ENCODE assay signal across 10 cellular contexts in genomic region chr13:96650301-96650886, GRCh38.
A peak's percentile ranks its signal among the peaks of the same experiment; 100 is the strongest.
DNase-seq lines count a peak whose midpoint lies in the region; ATAC-seq and TF ChIP-seq lines count a peak whose summit lies in the region.
"Had no signal": no experiment of that assay in that cellular context is flagged by ENCODE, and none has a peak within 500 bp of the region (broad histone marks: within the 10 kb centered on the region; RNA-seq: fewer than 3 reads in every experiment).

No MANE protein-coding gene starts in this region.

- peak; percentile 95 for ATAC-seq in GM21723 (IDR thresholded peaks at IDR 0.05; ENCODE audit: unreplicated experiment)
- peak; percentile 93 for ATAC-seq in HG03469 (IDR thresholded peaks at IDR 0.05; ENCODE audit: unreplicated experiment)
- no peak for ATAC-seq in activated CD8-positive, alpha-beta T cell treated with anti-CD3 and anti-CD28 coated beads for 36 hours

- DNase-seq in EH (ENCODE audit: low read depth) (peak; percentile 56), epithelial cell of proximal tubule (ENCODE audit: low read depth) (peak; percentile 74), WERI-Rb-1 (no peak), cerebellar nuclear complex (lab: John Stamatoyannopoulos, UW) (no peak)
- no peak for DNase-seq in activated CD8-positive, alpha-beta T cell treated with anti-CD3 and anti-CD28 coated beads for 36 hours
- no peak for DNase-seq in stimulated activated CD4-positive, alpha-beta T cell treated with anti-CD3 and anti-CD28 coated beads, Interleukin-2, amount 100 ng/mL, for 48 hours
- DNase-seq: adrenal gland, NCI-H1930 had no signal

- H3K4me3 ChIP-seq in epithelial cell of proximal tubule (ENCODE audit: low read depth, low read length) (no peak overlapping the region), WERI-Rb-1 (ENCODE audit: low read depth, low read length) (no peak overlapping the region)
- H3K4me3 ChIP-seq: adrenal gland had no signal

- H3K27ac Mint-ChIP-seq in activated CD8-positive, alpha-beta T cell treated with anti-CD3 and anti-CD28 coated beads for 36 hours: no peak overlapping the region

- intact Hi-C loops in activated CD8-positive, alpha-beta T cell treated with anti-CD3 and anti-CD28 coated beads for 36 hours (cut with micrococcal nuclease): no loop called here

- H3K36me3 Mint-ChIP-seq in activated CD8-positive, alpha-beta T cell treated with anti-CD3 and anti-CD28 coated beads for 36 hours (ENCODE audit: low read depth): no peaks in the 10 kb centered on the region

- H3K4me1 Mint-ChIP-seq in activated CD8-positive, alpha-beta T cell treated with anti-CD3 and anti-CD28 coated beads for 36 hours (ENCODE audit: low read depth): no peaks in the 10 kb centered on the region

- CTCF ChIA-PET in activated CD8-positive, alpha-beta T cell treated with anti-CD3 and anti-CD28 coated beads for 36 hours (lab: Charles Lee): no interaction called here

- POLR2A ChIA-PET in activated CD8-positive, alpha-beta T cell treated with anti-CD3 and anti-CD28 coated beads for 36 hours (lab: Charles Lee): no interaction called here

- no peak overlapping the region for H3K4me3 Mint-ChIP-seq in activated CD8-positive, alpha-beta T cell treated with anti-CD3 and anti-CD28 coated beads for 36 hours

- TF ChIP-seq CTCF in epithelial cell of proximal tubule (conservative IDR thresholded peaks at IDR 0.05; ENCODE audit: low read depth, low read length) (no peak), WERI-Rb-1 (IDR thresholded peaks at IDR 0.05; ENCODE audit: low read depth, low read length) (no peak)
- TF ChIP-seq CTCF in activated CD8-positive, alpha-beta T cell treated with anti-CD3 and anti-CD28 coated beads for 36 hours (IDR thresholded peaks at IDR 0.05): no peak

- peaks cover 1% of the 10 kb centered on the region for H3K9me3 Mint-ChIP-seq in activated CD8-positive, alpha-beta T cell treated with anti-CD3 and anti-CD28 coated beads for 36 hours

- no peaks in the 10 kb centered on the region for H3K36me3 ChIP-seq in WERI-Rb-1
- H3K36me3 ChIP-seq: adrenal gland had no signal

- no peaks in the 10 kb centered on the region for H3K27me3 Mint-ChIP-seq in activated CD8-positive, alpha-beta T cell treated with anti-CD3 and anti-CD28 coated beads for 36 hours

- no peak overlapping the region for H3K27ac ChIP-seq in WERI-Rb-1
- H3K27ac ChIP-seq: adrenal gland had no signal

- H3K27me3 ChIP-seq in WERI-Rb-1 (ENCODE audit: insufficient read depth, low read depth, severe bottlenecking): peaks cover 60% of the 10 kb centered on the region
- H3K27me3 ChIP-seq: adrenal gland had no signal

- H3K9me3 ChIP-seq in WERI-Rb-1 (ENCODE audit: severe bottlenecking): peaks cover 7% of the 10 kb centered on the region
- H3K9me3 ChIP-seq: adrenal gland had no signal

Comparison
In these comparisons a context has a peak if more than half of its experiments do, and no peak if none do; other contexts are left out.
1. DNase-seq: peak in EH (single experiment) and epithelial cell of proximal tubule (single experiment); none in activated CD8-positive, alpha-beta T cell treated with anti-CD3 and anti-CD28 coated beads for 36 hours (single experiment), stimulated activated CD4-positive, alpha-beta T cell treated with anti-CD3 and anti-CD28 coated beads, Interleukin-2, amount 100 ng/mL, for 48 hours (0 of 2), WERI-Rb-1 (single experiment) and cerebellar nuclear complex (0 of 2).